8 cellular contexts compared by ENCODE assay signal in the genomic region with DNA sequence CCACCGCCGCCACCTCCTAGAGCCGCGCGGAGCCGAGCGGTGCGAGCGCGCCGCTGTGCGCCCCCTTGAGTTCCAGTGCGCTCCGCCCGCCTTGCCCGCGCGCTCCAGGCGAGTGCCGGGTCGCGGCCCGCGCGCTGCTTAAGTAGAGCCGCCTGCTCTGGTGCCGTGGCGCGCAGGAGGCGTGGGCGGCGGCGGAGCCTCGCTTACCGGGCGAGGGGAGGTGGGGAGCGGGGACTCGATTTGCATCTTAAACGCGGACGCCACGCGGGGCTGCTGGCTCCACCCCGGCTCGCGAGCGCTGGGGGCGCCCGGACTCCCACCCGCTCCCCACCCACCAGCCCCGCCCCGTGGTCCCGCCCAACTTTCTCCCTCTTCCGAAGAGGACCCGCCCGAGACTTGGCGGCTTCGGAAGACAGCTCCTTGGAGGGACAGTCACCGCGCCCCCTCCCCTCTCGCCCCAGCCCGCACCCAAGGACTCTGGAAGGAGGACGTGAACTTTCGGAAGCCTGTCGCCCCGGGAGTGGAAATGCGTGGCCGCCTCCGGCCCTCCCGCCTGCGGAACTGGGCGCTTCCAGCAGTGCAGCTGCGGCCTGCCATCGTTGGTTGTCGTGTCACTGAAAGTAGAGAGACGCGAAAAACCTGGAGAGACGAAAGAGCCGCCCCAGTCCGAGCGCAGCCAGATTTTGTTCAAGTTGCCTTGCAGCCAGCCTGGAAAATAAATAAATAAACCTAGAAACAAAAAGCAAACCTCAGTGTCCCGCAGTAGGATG. TPM values are rescaled to one million over a fixed set of nuclear protein-coding genes. Genes with fewer than 3 reads are reported as not detected.
DNase-seq lines count a peak whose midpoint lies in the region; ATAC-seq and TF ChIP-seq lines count a peak whose summit lies in the region.

A gene (minus strand): TSS at position 114 of the 770 bp plus-strand sequence. CDS start 257 bp downstream, outside the sequence.

- 0 to 1% methylated on average over 23 to 32 of the region's 82 CpGs for WGBS in lower leg skin, 2 donors

- H3K4me3 ChIP-seq in dorsolateral prefrontal cortex, result peak within 1 kb of the TSS; percentile 56 to 83 (median 72)
- H3K4me3 ChIP-seq in lower leg skin (ENCODE audit: low read depth, poor library complexity, severe bottlenecking), result peak within 1 kb of the TSS; percentile 75

- H3K27ac ChIP-seq in dorsolateral prefrontal cortex, result peak within 1 kb of the TSS in 58 of 59 donors; percentile 12 to 93 (median 82)

- peak; percentile 72 for ATAC-seq in GM18511 (IDR thresholded peaks at IDR 0.05; ENCODE audit: unreplicated experiment)
- ATAC-seq in HG02981 (IDR thresholded peaks at IDR 0.05; ENCODE audit: unreplicated experiment), result peak; percentile 63

- intact Hi-C loops in dorsolateral prefrontal cortex (cut with DNase I) (loop anchor here (5.0 to 10.0 kb wide), 2 partner anchors 108 to 1009 kb away; a partner anchor contains a TSS), lower leg skin (cut with DNase I; ENCODE audit: low total_unique reads) (no loop called here)

- TF ChIP-seq CTCF in dorsolateral prefrontal cortex (IDR thresholded peaks at IDR 0.05 in 54 of 56, conservative IDR thresholded peaks at IDR 0.05 in 2 of 56; ENCODE audit: low read depth in 1 of 56, partially characterized antibody in 56 of 56) (peak in 40 of 56 donors; percentile 14 to 56 (median 30)), lower leg skin (IDR thresholded peaks at IDR 0.05) (no peak)

- DNase-seq in A172 (ENCODE audit: low spot score) (peak; percentile 47), NCI-H226 (peak; percentile 64), dorsolateral prefrontal cortex (peak; percentile 36 to 82 (median 70)), lower leg skin (ENCODE audit: low spot score in 2 of 2) (peak; percentile 87 to 97)
- DNase-seq in activated CD4-positive, alpha-beta T cell treated with anti-CD3 and anti-CD28 coated beads, Interleukin-2, amount 50 U/mL, for 48 hours, result peak; percentile 75 to 76
- peak; percentile 73 for DNase-seq in stimulated activated CD4-positive, alpha-beta T cell treated with anti-CD3 and anti-CD28 coated beads, Interleukin-4, amount 100 ng/mL, for 24 hours

- peak in 1 of 2 donors; percentile 52 for TF ChIP-seq POLR2A in lower leg skin (IDR thresholded peaks at IDR 0.05)

- peaks cover 0 to 5% (median 0%) of the 10 kb centered on the region in 45 donors for H3K27me3 ChIP-seq in dorsolateral prefrontal cortex

RNA-seq across cellular contexts. Expression of the gene that starts here (rescaled TPM):
- total RNA-seq in A172 (2014; rRNA removed; shearing (Covaris generic)), result 0.78 and 0.79 TPM in 2 replicates
- total RNA-seq in dorsolateral prefrontal cortex (10 to 100 TPM; 17.8 to 89.0 (median 40.6) TPM), lower leg skin (10 to 100 TPM; 16.6 to 60.0 (median 34.5) TPM)

Comparison
In these comparisons a context has a peak if more than half of its experiments do, and no peak if none do; other contexts are left out.
1. Peak in every context shown above with its lines: DNase-seq, ATAC-seq, H3K4me3 ChIP-seq and H3K27ac ChIP-seq.
2. Peak in DNase-seq in A172; RNA of the gene not detected or under 1 TPM.
3. CTCF ChIP-seq: peak in dorsolateral prefrontal cortex (40 of 56); none in lower leg skin (0 of 3).